In the genomic region with DNA sequence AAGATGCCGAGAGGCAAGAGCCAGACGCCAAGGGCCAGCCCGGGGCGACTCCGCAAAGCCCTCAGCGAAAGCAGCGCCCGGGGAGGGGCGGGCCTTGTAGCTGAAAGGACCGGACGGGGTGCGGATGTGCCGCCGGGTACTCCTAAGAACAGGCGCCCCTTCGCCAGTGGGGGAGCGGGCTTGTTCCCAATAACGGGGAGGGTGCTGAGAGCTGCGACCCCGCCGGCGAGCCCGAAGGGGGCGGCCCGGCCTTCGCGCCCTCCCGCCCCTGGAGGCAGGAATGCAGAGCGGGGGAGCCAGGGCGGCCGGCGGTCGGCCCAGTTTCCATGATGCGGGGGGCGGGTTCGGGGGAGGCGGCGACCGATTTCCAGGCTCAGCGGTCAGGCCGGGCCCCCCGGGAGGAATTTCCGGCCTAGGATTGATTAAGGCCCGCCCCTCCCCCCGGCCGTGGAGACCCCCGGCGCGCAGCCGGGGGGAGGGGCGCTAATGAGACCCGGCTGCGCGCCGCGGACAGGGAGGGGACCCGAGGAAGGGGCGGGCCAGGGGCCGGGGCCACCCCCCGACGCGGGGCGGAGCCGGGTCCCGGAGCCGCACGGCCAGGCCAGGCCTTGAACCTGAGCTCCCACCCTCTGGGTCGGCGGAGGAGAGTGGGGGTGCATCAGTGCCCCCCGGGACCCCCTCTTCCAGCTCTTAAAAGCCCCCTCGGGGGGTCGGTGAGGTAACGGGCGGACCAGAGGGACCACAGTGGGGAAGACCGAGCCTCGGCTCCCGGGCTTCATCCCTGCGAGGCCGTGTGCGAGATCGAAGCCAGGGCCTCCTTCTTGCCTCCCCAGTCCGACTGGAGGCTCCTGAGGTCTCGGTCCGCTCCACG, we compare ENCODE assay signal across 8 cellular contexts. TPM values are rescaled to one million over a fixed set of nuclear protein-coding genes. Genes with fewer than 3 reads are reported as not detected.
DNase-seq lines count a peak whose midpoint lies in the region; ATAC-seq and TF ChIP-seq lines count a peak whose summit lies in the region.

No MANE protein-coding gene starts in this region.

- peak in 1 of 2 donors; percentile 32 for TF ChIP-seq POLR2A in thyroid gland (IDR thresholded peaks at IDR 0.05)

- H3K9me3 ChIP-seq in PC-3 (ENCODE audit: low read length) = no peaks in the 10 kb centered on the region
- no peaks in the 10 kb centered on the region for H3K9me3 ChIP-seq in neural progenitor cell (ENCODE audit: low read depth)
- H3K9me3 ChIP-seq in thyroid gland = no peaks in the 10 kb centered on the region

- no peak overlapping the region for H3K27ac ChIP-seq in PC-3 (ENCODE audit: low read length)
- no peak overlapping the region for H3K27ac ChIP-seq in neural progenitor cell
- H3K27ac ChIP-seq in thyroid gland = peak overlapping the region; percentile 71 to 84 (median 81)

- CTCF ChIA-PET in PC-3 (lab: Charles Lee) = interaction anchor here (0.7 kb wide), 1 partner anchor 54 kb away, joined by 4 read pairs; no protein-coding TSS in a partner anchor

- H3K36me3 Mint-ChIP-seq in activated T-helper 2 cell treated with anti-CD3 and anti-CD28 coated beads, Interferon-gamma antibody, Interleukin-2, Interleukin-4, amounts not matched to agents 10 μg/mL and 5 μg/mL and 100 μg/mL, durations not matched to agents 14 hours and 24 hours and 36 hours (ENCODE audit: low read depth) = peaks cover 6% of the 10 kb centered on the region
- no peaks in the 10 kb centered on the region for H3K36me3 Mint-ChIP-seq in neural progenitor cell

- no peaks in the 10 kb centered on the region for H3F3A ChIP-seq in PC-3 (ENCODE audit: low read length, unreplicated experiment)
- peaks cover 45% of the 10 kb centered on the region for H3F3A ChIP-seq in neural progenitor cell (ENCODE audit: low read depth)

- H3K9me3 Mint-ChIP-seq in activated T-helper 2 cell treated with anti-CD3 and anti-CD28 coated beads, Interferon-gamma antibody, Interleukin-2, Interleukin-4, amounts not matched to agents 10 μg/mL and 5 μg/mL and 100 μg/mL, durations not matched to agents 14 hours and 24 hours and 36 hours = no peaks in the 10 kb centered on the region
- no peaks in the 10 kb centered on the region for H3K9me3 Mint-ChIP-seq in neural progenitor cell

- POLR2A ChIA-PET in PC-3 (lab: Charles Lee; ENCODE audit: unreplicated experiment) = interaction anchor here (0.8 kb wide), 1 partner anchor 57 kb away, joined by 4 read pairs; the partner anchor contains the start of gene SRSF4

- TF ChIP-seq CTCF in GM10266 (IDR thresholded peaks at IDR 0.05; ENCODE audit: control insufficient read depth, insufficient read depth, low read depth, missing control alignments) = no peak
- peak; percentile 53 for TF ChIP-seq CTCF in PC-3 (conservative IDR thresholded peaks at IDR 0.05; ENCODE audit: low read depth, low read length)
- TF ChIP-seq CTCF in neural progenitor cell (IDR thresholded peaks at IDR 0.05) = peak; percentile 70
- peak; percentile 24 to 80 (median 46) for TF ChIP-seq CTCF in thyroid gland (IDR thresholded peaks at IDR 0.05)

- H3K9ac ChIP-seq in PC-3 (ENCODE audit: low read length) (peak overlapping the region; percentile 60), neural progenitor cell (no peak overlapping the region)

- H3K4me3 ChIP-seq in PC-3 (ENCODE audit: low read length) = peak overlapping the region; percentile 79
- H3K4me3 ChIP-seq in neural progenitor cell = peak overlapping the region; percentile 59
- peak overlapping the region; percentile 0 to 69 (median 50) for H3K4me3 ChIP-seq in thyroid gland (replicated peaks in 1 of 3)

- intact Hi-C loops in PC-3 (cut with micrococcal nuclease) (loop anchor here (5.0 kb wide), 1 partner anchor 58 kb away; the partner anchor contains the start of gene SRSF4), thyroid gland (cut with DNase I) (loop anchor here (5.0 kb wide), 1 partner anchor 58 kb away; the partner anchor contains the start of gene SRSF4)
- intact Hi-C loops in activated T-helper 2 cell treated with anti-CD3 and anti-CD28 coated beads, Interferon-gamma antibody, Interleukin-2, Interleukin-4, amounts not matched to agents 10 μg/mL and 5 μg/mL and 100 μg/mL, durations not matched to agents 14 hours and 24 hours and 36 hours (cut with micrococcal nuclease) = loop anchor here (5.0 to 10.0 kb wide), 2 partner anchors 78 to 210 kb away; partner anchors contain the start of gene EPB41

- H2AFZ ChIP-seq in PC-3 (ENCODE audit: low read length) (peak overlapping the region; percentile 83), neural progenitor cell (replicated peaks) (peak overlapping the region; percentile 77)

- no peak overlapping the region for H3K27ac Mint-ChIP-seq in activated T-helper 2 cell treated with anti-CD3 and anti-CD28 coated beads, Interferon-gamma antibody, Interleukin-2, Interleukin-4, amounts not matched to agents 10 μg/mL and 5 μg/mL and 100 μg/mL, durations not matched to agents 14 hours and 24 hours and 36 hours
- H3K27ac Mint-ChIP-seq in neural progenitor cell = no peak overlapping the region

- WGBS in thyroid gland, 2 donors = 0 to 10% methylated on average over 1 to 18 of the region's 85 CpGs

- peaks cover 25% of the 10 kb centered on the region for H3K27me3 Mint-ChIP-seq in activated T-helper 2 cell treated with anti-CD3 and anti-CD28 coated beads, Interferon-gamma antibody, Interleukin-2, Interleukin-4, amounts not matched to agents 10 μg/mL and 5 μg/mL and 100 μg/mL, durations not matched to agents 14 hours and 24 hours and 36 hours (ENCODE audit: low read depth)
- H3K27me3 Mint-ChIP-seq in neural progenitor cell (ENCODE audit: insufficient read depth, low read depth) = peaks cover 23% of the 10 kb centered on the region

- H3K4me2 ChIP-seq in PC-3 (ENCODE audit: low read length) (peak overlapping the region; percentile 100), neural progenitor cell (peak overlapping the region; percentile 74)

- H3K4me3 Mint-ChIP-seq in activated T-helper 2 cell treated with anti-CD3 and anti-CD28 coated beads, Interferon-gamma antibody, Interleukin-2, Interleukin-4, amounts not matched to agents 10 μg/mL and 5 μg/mL and 100 μg/mL, durations not matched to agents 14 hours and 24 hours and 36 hours (ENCODE audit: low read depth) = peak overlapping the region; percentile 75
- H3K4me3 Mint-ChIP-seq in neural progenitor cell = peak overlapping the region; percentile 81

- H3K4me1 ChIP-seq in PC-3 (ENCODE audit: insufficient read depth, low read length) (peaks cover 18% of the 10 kb centered on the region), neural progenitor cell (peaks cover 18% of the 10 kb centered on the region), thyroid gland (peaks cover 26 to 33% of the 10 kb centered on the region in 2 donors)

- H3K27me3 ChIP-seq in PC-3 (ENCODE audit: low read length) (no peaks in the 10 kb centered on the region), neural progenitor cell (peaks cover 63% of the 10 kb centered on the region), thyroid gland (peaks cover 7% of the 10 kb centered on the region)

- DNase-seq in GM10266 (ENCODE audit: extremely low spot score) = peak; percentile 89
- peak; percentile 58 for DNase-seq in PC-3
- peak; percentile 41 for DNase-seq in activated T-helper 2 cell treated with anti-CD3 and anti-CD28 coated beads, Interferon-gamma antibody, Interleukin-2, Interleukin-4, amounts not matched to agents 10 μg/mL and 5 μg/mL and 100 μg/mL, durations not matched to agents 14 hours and 24 hours and 36 hours (ENCODE audit: low spot score)
- peak; percentile 63 for DNase-seq in fibroblast of the conjunctiva (ENCODE audit: low read depth)
- peak; percentile 88 for DNase-seq in neural progenitor cell (ENCODE audit: low spot score)
- peak; percentile 52 to 58 for DNase-seq in thyroid gland
- no peak for DNase-seq in middle frontal gyrus (ENCODE audit: extremely low spot score, low spot score)

- ATAC-seq in PC-3 (peak; percentile 32), HG02678 (IDR thresholded peaks at IDR 0.05; ENCODE audit: unreplicated experiment) (no peak)

- no peaks in the 10 kb centered on the region for H3K9me2 ChIP-seq in PC-3 (replicated peaks; ENCODE audit: low read length)

- H3K79me2 ChIP-seq in PC-3 (ENCODE audit: low read length) = no peaks in the 10 kb centered on the region
- H3K79me2 ChIP-seq in neural progenitor cell (ENCODE audit: low read depth) = no peaks in the 10 kb centered on the region

- no peaks in the 10 kb centered on the region for H4K20me1 ChIP-seq in PC-3 (ENCODE audit: low read length)
- H4K20me1 ChIP-seq in neural progenitor cell (ENCODE audit: low read depth) = peaks cover 16% of the 10 kb centered on the region

- BruUV-seq in PC-3 (replicated peaks; lab: Mats Ljungman, UMichigan) = no TSS peak

- H3K4me1 Mint-ChIP-seq in activated T-helper 2 cell treated with anti-CD3 and anti-CD28 coated beads, Interferon-gamma antibody, Interleukin-2, Interleukin-4, amounts not matched to agents 10 μg/mL and 5 μg/mL and 100 μg/mL, durations not matched to agents 14 hours and 24 hours and 36 hours (ENCODE audit: low read depth) = no peaks in the 10 kb centered on the region
- peaks cover 12% of the 10 kb centered on the region for H3K4me1 Mint-ChIP-seq in neural progenitor cell

- H3K36me3 ChIP-seq in PC-3 (ENCODE audit: low read depth, low read length) (no peaks in the 10 kb centered on the region), neural progenitor cell (no peaks in the 10 kb centered on the region), thyroid gland (no peaks in the 10 kb centered on the region)

RNA-seq across cellular contexts. Expression of gene TMEM200B, which starts 0.9 kb away (rescaled TPM):
- total RNA-seq in PC-3 (2014; rRNA removed) = 9.0 and 9.3 TPM in 2 replicates
- total RNA-seq in activated T-helper 2 cell treated with anti-CD3 and anti-CD28 coated beads, Interferon-gamma antibody, Interleukin-2, Interleukin-4, amounts not matched to agents 10 μg/mL and 5 μg/mL and 100 μg/mL, durations not matched to agents 14 hours and 24 hours and 36 hours = 0.44 and 0.46 TPM in 2 replicates
- total RNA-seq in neural progenitor cell (ENCODE audit: low replicate concordance) = 0.56 and 1.1 TPM in 2 replicates
- total RNA-seq in thyroid gland = 1 to 10 TPM; 1.9 to 8.2 (median 2.7) TPM

RNA-seq across cellular contexts. Expression of gene SRSF4, which starts 57.1 kb away (rescaled TPM):
- 62.0 and 78.2 TPM in 2 replicates for total RNA-seq in PC-3 (2014; rRNA removed)
- 145 TPM in 2 replicates for total RNA-seq in activated T-helper 2 cell treated with anti-CD3 and anti-CD28 coated beads, Interferon-gamma antibody, Interleukin-2, Interleukin-4, amounts not matched to agents 10 μg/mL and 5 μg/mL and 100 μg/mL, durations not matched to agents 14 hours and 24 hours and 36 hours
- 73.2 and 82.2 TPM in 2 replicates for total RNA-seq in neural progenitor cell (ENCODE audit: low replicate concordance)
- total RNA-seq in thyroid gland = 10 to 100 TPM; 67.1 to 94.7 (median 85.2) TPM

Comparison
In these comparisons a context has a peak if more than half of its experiments do, and no peak if none do; other contexts are left out.
1. H3K27ac ChIP-seq: peak in thyroid gland (3 of 3); none in PC-3 (single experiment) and neural progenitor cell (single experiment).
2. Peak in every context shown above with its lines, with median percentiles within 50 percentile points of each other: H3K4me3 ChIP-seq.